Comparison of ENCODE assay signal across 9 cellular contexts in the genomic region with DNA sequence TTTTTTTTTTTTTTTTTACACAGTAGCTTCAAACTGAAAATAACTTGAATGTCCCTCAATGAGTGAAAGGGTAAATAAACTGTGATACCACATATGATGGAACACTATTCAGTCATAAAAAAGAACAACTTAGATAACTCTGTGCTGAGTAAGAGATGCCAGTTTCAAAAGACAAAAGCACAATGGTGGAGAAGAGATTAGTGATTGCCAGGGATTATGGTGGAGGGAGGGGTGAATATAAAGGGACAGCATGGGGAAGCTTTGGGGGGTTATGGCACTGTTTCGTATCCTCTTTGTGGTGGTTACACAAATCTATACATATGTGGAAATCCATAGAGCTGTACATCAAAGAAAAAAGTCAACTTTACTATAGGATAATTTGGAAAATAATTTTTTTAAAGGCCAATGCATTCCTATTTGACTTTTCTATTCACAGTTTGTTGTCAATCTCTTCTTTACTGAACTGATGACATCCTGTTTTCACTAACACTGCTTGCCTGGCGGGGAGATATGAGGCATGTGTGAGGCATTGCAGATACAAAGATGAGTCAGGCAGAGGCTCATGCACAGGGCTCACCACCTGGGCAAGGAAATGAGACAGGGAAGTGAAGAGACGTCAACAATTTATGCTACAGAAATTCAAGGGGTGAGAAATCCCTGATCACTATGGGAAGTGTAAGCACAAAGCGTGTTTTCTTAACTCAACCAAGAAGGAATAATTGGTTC.
DNase-seq lines count a peak whose midpoint lies in the region; ATAC-seq and TF ChIP-seq lines count a peak whose summit lies in the region.
"Had no signal": no experiment of that assay in that cellular context is flagged by ENCODE, and none has a peak within 500 bp of the region (broad histone marks: within the 10 kb centered on the region; RNA-seq: fewer than 3 reads in every experiment).

No MANE protein-coding gene starts in this region.

- H3K9ac ChIP-seq in MM.1S (ENCODE audit: low read length), result no peak overlapping the region

- 59 to 67% methylated on average over 4 of the region's 4 CpGs for WGBS in gastroesophageal sphincter (ENCODE audit: low coverage in 1 of 2), 2 donors

- no peaks in the 10 kb centered on the region for H3K9me2 ChIP-seq in MM.1S (replicated peaks; ENCODE audit: insufficient read depth, low read length)

- no peaks in the 10 kb centered on the region for H3K9me3 ChIP-seq in gastroesophageal sphincter
- no peaks in the 10 kb centered on the region for H3K9me3 ChIP-seq in MM.1S (replicated peaks; ENCODE audit: insufficient read depth, low read length)

- H2AFZ ChIP-seq in MM.1S (ENCODE audit: low read length), result no peak overlapping the region

- ATAC-seq in GM21717 (IDR thresholded peaks at IDR 0.05; ENCODE audit: unreplicated experiment) (peak; percentile 94), gastroesophageal sphincter (no peak)

- TF ChIP-seq POLR2A in gastroesophageal sphincter (IDR thresholded peaks at IDR 0.05), result no peak

- H4K20me1 ChIP-seq in MM.1S (ENCODE audit: insufficient read depth, low read length), result no peaks in the 10 kb centered on the region

- no peaks in the 10 kb centered on the region for H3K36me3 ChIP-seq in gastroesophageal sphincter
- H3K36me3 ChIP-seq in MM.1S (replicated peaks; ENCODE audit: insufficient read depth, low read length), result no peaks in the 10 kb centered on the region

- H3K4me3 ChIP-seq in gastroesophageal sphincter, result no peak overlapping the region
- H3K4me3 ChIP-seq in MM.1S (ENCODE audit: low read length), result no peak overlapping the region
- H3K4me3 ChIP-seq: skin epidermis had no signal

- H3K27me3 ChIP-seq in gastroesophageal sphincter (no peaks in the 10 kb centered on the region), MM.1S (replicated peaks; ENCODE audit: insufficient read depth, low read length) (no peaks in the 10 kb centered on the region)

- TF ChIP-seq EP300 in gastroesophageal sphincter (IDR thresholded peaks at IDR 0.05), result no peak

- H3F3A ChIP-seq in MM.1S (ENCODE audit: insufficient read depth, low read length), result peaks cover 8% of the 10 kb centered on the region

- no peaks in the 10 kb centered on the region for H3K79me2 ChIP-seq in MM.1S (ENCODE audit: low read length)

- no peak overlapping the region for H3K4me2 ChIP-seq in MM.1S (ENCODE audit: low read depth, low read length)

- peaks cover 9 to 52% (median 23%) of the 10 kb centered on the region in 3 donors for H3K4me1 ChIP-seq in gastroesophageal sphincter
- H3K4me1 ChIP-seq in MM.1S (ENCODE audit: low read length), result peaks cover 8% of the 10 kb centered on the region

- peak; percentile 34 for DNase-seq in DMS53 treated with DMSO at 0.1 percent for 48 hours (lab: John Stamatoyannopoulos, UW; ENCODE audit: unreplicated experiment)
- DNase-seq in LoVo (ENCODE audit: low spot score), result peak; percentile 56
- DNase-seq in activated CD8-positive, alpha-beta memory T cell treated with anti-CD3 and anti-CD28 coated beads, Interleukin-2, amount 50 U/mL, for 24 hours (ENCODE audit: extremely low read depth), result peak; percentile 47
- DNase-seq in stimulated activated CD8-positive, alpha-beta memory T cell treated with anti-CD3 and anti-CD28 coated beads, Interleukin-15, amount 100 ng/mL, for 4 hours (ENCODE audit: low read depth in 2 of 2), result peak; percentile 17 to 53
- DNase-seq in MM.1S, result no peak
- DNase-seq in mucosa of gallbladder (ENCODE audit: low spot score), result no peak

- H3K27ac ChIP-seq in gastroesophageal sphincter, result peak overlapping the region; percentile 52 to 92 (median 77)
- no peak overlapping the region for H3K27ac ChIP-seq in MM.1S (ENCODE audit: low read length)

- TF ChIP-seq CTCF in gastroesophageal sphincter (IDR thresholded peaks at IDR 0.05) (no peak), MM.1S (IDR thresholded peaks at IDR 0.05; ENCODE audit: low read length) (no peak)

Comparison
In these comparisons a context has a peak if more than half of its experiments do, and no peak if none do; other contexts are left out.
1. DNase-seq: peak in DMS53 treated with DMSO at 0.1 percent for 48 hours (single experiment), LoVo (single experiment), activated CD8-positive, alpha-beta memory T cell treated with anti-CD3 and anti-CD28 coated beads, Interleukin-2, amount 50 U/mL, for 24 hours (single experiment) and stimulated activated CD8-positive, alpha-beta memory T cell treated with anti-CD3 and anti-CD28 coated beads, Interleukin-15, amount 100 ng/mL, for 4 hours (2 of 2); none in MM.1S (single experiment) and mucosa of gallbladder (single experiment).